Comparison of ENCODE assay signal across 1 cellular context in the genomic region with DNA sequence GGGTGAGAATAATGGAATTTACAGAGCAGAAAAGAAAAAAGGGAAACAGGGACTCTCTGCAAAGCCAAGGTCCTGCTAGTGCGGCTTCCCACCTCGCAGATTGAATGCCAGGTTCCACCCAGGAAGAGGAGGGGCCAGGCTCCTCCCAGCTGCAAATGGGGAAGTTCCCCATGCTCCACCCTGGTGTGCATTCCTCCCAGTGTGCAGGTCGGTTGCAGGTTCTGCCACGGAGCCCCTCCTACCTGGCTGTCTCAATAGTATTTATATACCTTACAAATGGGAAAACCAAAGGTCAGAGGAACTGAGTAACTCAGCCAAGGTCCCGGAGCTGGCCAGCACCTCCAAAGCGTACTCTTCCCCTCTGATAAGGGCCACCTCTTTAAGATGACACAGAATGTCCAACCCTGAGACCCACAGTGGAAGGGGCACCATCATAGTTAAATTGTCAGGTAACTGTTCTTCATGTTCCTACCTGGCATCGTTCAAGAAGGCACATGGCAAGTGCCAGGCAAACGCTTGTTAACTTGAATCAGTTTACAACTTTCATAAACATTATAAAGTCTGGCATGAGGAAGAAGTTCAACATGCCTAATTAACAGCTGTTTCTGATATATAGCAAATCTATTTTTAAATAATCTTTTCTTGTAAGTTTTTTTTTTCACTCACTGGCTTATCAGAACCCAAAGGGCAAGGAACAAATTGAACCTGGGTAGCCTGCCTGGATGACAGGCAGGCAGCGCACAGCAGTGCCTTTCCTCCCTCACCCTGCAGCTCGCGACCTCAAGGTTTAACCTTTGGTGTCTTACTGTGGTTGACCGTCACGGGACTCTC.
TF ChIP-seq lines count a peak whose summit lies in the region.

No MANE protein-coding gene starts in this region.

TF ChIP-seq in K562, 482 proteins besides CTCF, POLR2A, EP300 and RAD21:
- TF ChIP-seq, protein P1, sequence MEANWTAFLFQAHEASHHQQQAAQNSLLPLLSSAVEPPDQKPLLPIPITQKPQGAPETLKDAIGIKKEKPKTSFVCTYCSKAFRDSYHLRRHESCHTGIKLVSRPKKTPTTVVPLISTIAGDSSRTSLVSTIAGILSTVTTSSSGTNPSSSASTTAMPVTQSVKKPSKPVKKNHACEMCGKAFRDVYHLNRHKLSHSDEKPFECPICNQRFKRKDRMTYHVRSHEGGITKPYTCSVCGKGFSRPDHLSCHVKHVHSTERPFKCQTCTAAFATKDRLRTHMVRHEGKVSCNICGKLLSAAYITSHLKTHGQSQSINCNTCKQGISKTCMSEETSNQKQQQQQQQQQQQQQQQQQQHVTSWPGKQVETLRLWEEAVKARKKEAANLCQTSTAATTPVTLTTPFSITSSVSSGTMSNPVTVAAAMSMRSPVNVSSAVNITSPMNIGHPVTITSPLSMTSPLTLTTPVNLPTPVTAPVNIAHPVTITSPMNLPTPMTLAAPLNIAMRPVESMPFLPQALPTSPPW (CRISPR knock-in tag; IDR thresholded peaks at IDR 0.05) = 0 out of 2 replicates have a peak, but pooled peaks have one; percentile 25
- TF ChIP-seq GABPA (tag; conservative IDR thresholded peaks at IDR 0.05; ENCODE audit: low read depth) (peak; percentile 49; the same call in 1 of the 2 replicates), SRF (CRISPR knock-in tag; IDR thresholded peaks at IDR 0.05) (peak in 1 of 2 experiments; percentile 40; a peak in 1 of 4 replicates), ZFX (CRISPR knock-in tag; IDR thresholded peaks at IDR 0.05) (no peak)
